Comparison of ENCODE assay signal across 26 cellular contexts in genomic region chr2:130976591-130977237, GRCh38.
"Had no signal": no experiment of that assay in that cellular context is flagged by ENCODE, and none has a peak within 500 bp of the region (broad histone marks: within the 10 kb centered on the region; RNA-seq: fewer than 3 reads in every experiment).

No MANE protein-coding gene starts in this region.

- H3K4me3 ChIP-seq: adrenal gland, MG63, Peyer's patch, SJCRH30 had no signal

- H3K36me3 ChIP-seq: adrenal gland, MG63, Peyer's patch, SJCRH30, WERI-Rb-1 had no signal

- DNase-seq: activated CD4-positive, alpha-beta T cell treated with anti-CD3 and anti-CD28 coated beads for 36 hours; activated CD8-positive, alpha-beta memory T cell treated with anti-CD3 and anti-CD28 coated beads, Interleukin-2, amount 50 U/mL, for 4 hours; activated CD8-positive, alpha-beta T cell treated with anti-CD3 and anti-CD28 coated beads for 36 hours; activated naive CD4-positive, alpha-beta T cell treated with anti-CD3 and anti-CD28 coated beads, Interleukin-2, amount 50 U/mL, for 16 hours; activated naive CD8-positive, alpha-beta T cell treated with anti-CD3 and anti-CD28 coated beads, Interleukin-2, amount 10 ng/mL, durations not matched to agents 7 days and 5 days; activated T-cell treated with anti-CD3 and anti-CD28 coated beads, Interleukin-2, amount 50 U/mL, for 72 hours; adrenal gland; anterior cingulate cortex; central memory CD4-positive, alpha-beta T cell; MG63; MV-4-11; NCI-H1092 treated with DMSO at 0.1 percent for 48 hours; NCI-H1417 treated with DMSO at 0.1 percent for 48 hours; NCI-H1694; NCI-H2029; NCI-H2107; NCI-H345; NCI-H510A; NCI-H526 treated with DMSO at 0.1 percent for 48 hours; Peyer's patch; Right ventricle myocardium superior; SJCRH30; SK-N-SH; T-helper 1 cell; WERI-Rb-1 had no signal

- H3K27me3 ChIP-seq: adrenal gland, MG63, Peyer's patch, SJCRH30 had no signal

- H3K27ac ChIP-seq: adrenal gland, Peyer's patch, RWPE1, SJCRH30, WERI-Rb-1 had no signal

- H3K4me1 ChIP-seq: adrenal gland, Peyer's patch, SJCRH30 had no signal

- H3K4me1 Mint-ChIP-seq: activated CD4-positive, alpha-beta T cell treated with anti-CD3 and anti-CD28 coated beads for 36 hours had no signal

- H3K9ac ChIP-seq: SK-N-SH had no signal

- H3K27me3 Mint-ChIP-seq: activated CD4-positive, alpha-beta T cell treated with anti-CD3 and anti-CD28 coated beads for 36 hours; activated CD8-positive, alpha-beta T cell treated with anti-CD3 and anti-CD28 coated beads for 36 hours had no signal

- ATAC-seq: activated CD4-positive, alpha-beta T cell treated with anti-CD3 and anti-CD28 coated beads for 36 hours; activated CD8-positive, alpha-beta T cell treated with anti-CD3 and anti-CD28 coated beads for 36 hours; activated T-cell treated with anti-CD3 and anti-CD28 coated beads, Interleukin-2, amount 50 U/mL, for 72 hours had no signal

- H3K9me3 Mint-ChIP-seq: activated CD8-positive, alpha-beta T cell treated with anti-CD3 and anti-CD28 coated beads for 36 hours; activated naive CD8-positive, alpha-beta T cell treated with anti-CD3 and anti-CD28 coated beads, Interleukin-2, amount 10 ng/mL, durations not matched to agents 7 days and 5 days; activated T-cell treated with anti-CD3 and anti-CD28 coated beads, Interleukin-2, amount 50 U/mL, for 72 hours had no signal

- H3K4me2 ChIP-seq: SK-N-SH had no signal

- H3K9me3 ChIP-seq: adrenal gland, SJCRH30, SK-N-SH had no signal

- H3K27ac Mint-ChIP-seq: activated CD4-positive, alpha-beta T cell treated with anti-CD3 and anti-CD28 coated beads for 36 hours; activated CD8-positive, alpha-beta T cell treated with anti-CD3 and anti-CD28 coated beads for 36 hours; activated naive CD8-positive, alpha-beta T cell treated with anti-CD3 and anti-CD28 coated beads, Interleukin-2, amount 10 ng/mL, durations not matched to agents 7 days and 5 days; activated T-cell treated with anti-CD3 and anti-CD28 coated beads, Interleukin-2, amount 50 U/mL, for 72 hours had no signal

- H3K4me3 Mint-ChIP-seq: activated CD4-positive, alpha-beta T cell treated with anti-CD3 and anti-CD28 coated beads for 36 hours; activated CD8-positive, alpha-beta T cell treated with anti-CD3 and anti-CD28 coated beads for 36 hours; activated naive CD8-positive, alpha-beta T cell treated with anti-CD3 and anti-CD28 coated beads, Interleukin-2, amount 10 ng/mL, durations not matched to agents 7 days and 5 days; activated T-cell treated with anti-CD3 and anti-CD28 coated beads, Interleukin-2, amount 50 U/mL, for 72 hours had no signal

- H3K36me3 Mint-ChIP-seq: activated naive CD8-positive, alpha-beta T cell treated with anti-CD3 and anti-CD28 coated beads, Interleukin-2, amount 10 ng/mL, durations not matched to agents 7 days and 5 days had no signal
